In the genomic region with DNA sequence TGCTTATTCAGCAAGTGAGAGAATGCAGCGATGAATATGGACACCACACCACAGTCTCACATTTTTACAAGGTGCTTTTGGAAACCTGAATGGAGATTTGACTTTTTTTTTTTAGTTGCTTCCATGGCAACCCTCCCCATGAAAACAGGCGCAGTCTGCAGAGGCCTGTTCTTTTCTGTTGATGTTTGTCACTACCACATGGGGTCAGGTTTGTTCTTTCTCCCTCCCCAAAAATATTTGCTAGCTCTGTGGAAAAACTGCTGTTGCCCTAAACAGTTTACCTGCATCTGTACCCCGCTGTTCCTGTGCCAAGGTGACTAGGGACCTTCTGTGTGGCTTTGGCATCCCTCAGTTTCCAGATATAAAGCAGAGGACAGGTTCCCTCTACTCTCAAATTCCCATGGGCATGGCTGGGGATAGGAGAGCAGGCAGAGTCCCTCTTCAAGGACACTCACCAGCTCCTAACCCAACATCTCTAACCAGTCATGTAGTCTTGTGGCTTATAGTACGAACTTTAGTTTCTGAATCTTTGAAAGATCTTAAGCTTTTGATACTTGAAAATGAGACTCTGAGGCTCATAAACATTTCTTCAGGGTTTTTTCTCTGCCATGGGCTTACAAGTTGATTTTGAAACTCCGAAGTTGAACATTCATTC, we compare ENCODE assay signal across 8 cellular contexts. TPM values are rescaled to one million over a fixed set of nuclear protein-coding genes. Genes with fewer than 3 reads are reported as not detected.
DNase-seq lines count a peak whose midpoint lies in the region; ATAC-seq and TF ChIP-seq lines count a peak whose summit lies in the region.

No MANE protein-coding gene starts in this region.

- H3K36me3 ChIP-seq in left ventricle myocardium inferior (no peaks in the 10 kb centered on the region), right atrium auricular region (no peaks in the 10 kb centered on the region), tibial nerve (no peaks in the 10 kb centered on the region)

- TF ChIP-seq CTCF in left ventricle myocardium inferior (IDR thresholded peaks at IDR 0.05; ENCODE audit: borderline replicate concordance) (peak; percentile 48), right atrium auricular region (IDR thresholded peaks at IDR 0.05) (peak in 1 of 2 donors; percentile 48), tibial nerve (IDR thresholded peaks at IDR 0.05) (peak in 2 of 5 experiments; percentile 23)

- H3K4me1 Mint-ChIP-seq in IgD-negative memory B cell, result peaks cover 17 to 23% (median 21%) of the 10 kb centered on the region in 3 donors

- peak overlapping the region; percentile 10 for H3K27ac ChIP-seq in left ventricle myocardium inferior (replicated peaks)
- no peak overlapping the region for H3K27ac ChIP-seq in right atrium auricular region
- H3K27ac ChIP-seq in cingulate gyrus (ENCODE audit: low read depth, low read length), result peak overlapping the region; percentile 24
- peak overlapping the region in 3 of 4 donors; percentile 29 to 58 (median 38) for H3K27ac ChIP-seq in tibial nerve

- no peaks in the 10 kb centered on the region for H3K9me3 Mint-ChIP-seq in IgD-negative memory B cell

- peak overlapping the region in 2 of 3 donors; percentile 42 to 51 for H3K27ac Mint-ChIP-seq in IgD-negative memory B cell

- no peaks in the 10 kb centered on the region for H3K36me3 Mint-ChIP-seq in IgD-negative memory B cell

- H3K4me1 ChIP-seq in left ventricle myocardium inferior (peaks cover 43% of the 10 kb centered on the region), right atrium auricular region (peaks cover 0 to 44% of the 10 kb centered on the region in 2 donors), tibial nerve (peaks cover 0 to 44% (median 25%) of the 10 kb centered on the region in 4 donors)

- no peak overlapping the region for H3K4me3 Mint-ChIP-seq in IgD-negative memory B cell

- no peak for ATAC-seq in GM19452 (IDR thresholded peaks at IDR 0.05; ENCODE audit: unreplicated experiment)

- no peak for DNase-seq in left ventricle myocardium inferior
- no peak for DNase-seq in right atrium auricular region (ENCODE audit: low spot score)
- DNase-seq in tibial nerve (ENCODE audit: low spot score in 2 of 2), result no peak
- no peak for DNase-seq in NCI-H1436 treated with DMSO at 0.1 percent for 48 hours (lab: John Stamatoyannopoulos, UW)
- DNase-seq in SHP77 (lab: John Stamatoyannopoulos, UW), result no peak

- H3K9me3 ChIP-seq in left ventricle myocardium inferior (replicated peaks), result no peaks in the 10 kb centered on the region
- no peaks in the 10 kb centered on the region for H3K9me3 ChIP-seq in right atrium auricular region
- no peaks in the 10 kb centered on the region for H3K9me3 ChIP-seq in tibial nerve

- intact Hi-C loops in left ventricle myocardium inferior (cut with micrococcal nuclease), result no loop called here

- H3K4me3 ChIP-seq in left ventricle myocardium inferior (no peak overlapping the region), right atrium auricular region (no peak overlapping the region), tibial nerve (no peak overlapping the region)

- WGBS in tibial nerve, 2 donors, result 87 to 88% methylated on average over 5 of the region's 5 CpGs

- no peak for TF ChIP-seq POLR2A in tibial nerve (IDR thresholded peaks at IDR 0.05)

- H3K27me3 Mint-ChIP-seq in IgD-negative memory B cell, result peaks cover 1% of the 10 kb centered on the region

- no peaks in the 10 kb centered on the region for H3K27me3 ChIP-seq in left ventricle myocardium inferior (ENCODE audit: low read depth)
- no peaks in the 10 kb centered on the region for H3K27me3 ChIP-seq in right atrium auricular region
- H3K27me3 ChIP-seq in tibial nerve, result no peaks in the 10 kb centered on the region

- TF ChIP-seq EP300 in tibial nerve (IDR thresholded peaks at IDR 0.05), result no peak

RNA-seq across cellular contexts. Expression of gene MAPRE2, which starts 14.7 kb away (rescaled TPM):
- total RNA-seq in left ventricle myocardium inferior, result 120 TPM
- 100 to 1,000 TPM; 107 to 133 TPM for total RNA-seq in right atrium auricular region
- 63.3 TPM for polyA plus RNA-seq in IgD-negative memory B cell
- 10 to 100 TPM; 18.9 to 33.3 (median 29.4) TPM for total RNA-seq in tibial nerve

Comparison
In these comparisons a context has a peak if more than half of its experiments do, and no peak if none do; other contexts are left out.
1. H3K27ac ChIP-seq: peak in left ventricle myocardium inferior (single experiment), cingulate gyrus (single experiment) and tibial nerve (3 of 4); none in right atrium auricular region (0 of 2).